In the genomic region with DNA sequence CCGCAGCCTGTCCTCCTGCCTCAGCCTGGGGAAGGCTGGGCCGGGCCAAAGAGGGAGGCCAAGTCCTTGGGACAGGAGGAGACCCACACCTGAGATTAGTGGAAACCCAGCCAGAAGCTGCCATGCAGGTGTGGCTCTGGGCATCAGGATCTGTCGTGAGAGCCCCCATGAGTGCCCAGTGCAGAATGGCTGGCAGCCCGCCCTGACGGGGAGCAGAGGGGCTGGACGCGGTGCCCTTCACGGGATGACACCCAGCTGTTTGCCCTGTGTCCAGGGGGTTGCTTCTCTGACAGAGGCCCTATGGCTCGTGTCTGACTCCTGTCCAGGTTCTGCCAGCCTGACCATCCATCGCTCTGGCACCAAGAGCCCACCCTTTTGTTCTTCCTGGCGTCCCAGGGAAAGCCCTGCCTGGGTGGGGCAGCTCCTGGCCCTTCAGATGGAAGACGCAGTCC, we compare ENCODE assay signal across 11 cellular contexts. TPM values are rescaled to one million over a fixed set of nuclear protein-coding genes. Genes with fewer than 3 reads are reported as not detected.
DNase-seq lines count a peak whose midpoint lies in the region; ATAC-seq and TF ChIP-seq lines count a peak whose summit lies in the region.
"Had no signal": no experiment of that assay in that cellular context is flagged by ENCODE, and none has a peak within 500 bp of the region (broad histone marks: within the 10 kb centered on the region; RNA-seq: fewer than 3 reads in every experiment).

No MANE protein-coding gene starts in this region.

- CTCF ChIA-PET in activated B cell treated with CpG ODN at 0.5 μM for 24 hours (lab: Charles Lee) = no interaction called here

- peaks cover 43% of the 10 kb centered on the region for H3K36me3 Mint-ChIP-seq in activated B cell treated with CpG ODN at 0.5 μM for 24 hours (ENCODE audit: low read depth)
- H3K36me3 Mint-ChIP-seq: activated naive CD8-positive, alpha-beta T cell had no signal

- ATAC-seq in activated B cell treated with CpG ODN at 0.5 μM for 24 hours (ENCODE audit: low read depth) (no peak), lower lobe of right lung (no peak), HG02759 (IDR thresholded peaks at IDR 0.05; ENCODE audit: unreplicated experiment) (no peak), HG03139 (IDR thresholded peaks at IDR 0.05; ENCODE audit: unreplicated experiment) (no peak)

- H3K9me3 ChIP-seq in BLaER1 treated with 17β-estradiol and CSF1 and Interleukin-3, amounts not matched to agents 10 nM and 100 nM (replicated peaks in 1 of 11) = no peaks in the 10 kb centered on the region
- no peaks in the 10 kb centered on the region for H3K9me3 ChIP-seq in lower lobe of right lung

- peaks cover 75 to 100% (median 89%) of the 10 kb centered on the region in 10 experiments for H3K4me1 ChIP-seq in BLaER1 treated with 17β-estradiol and CSF1 and Interleukin-3, amounts not matched to agents 10 nM and 100 nM
- peaks cover 68% of the 10 kb centered on the region for H3K4me1 ChIP-seq in lower lobe of right lung

- DNase-seq in activated B cell treated with CpG ODN at 0.5 μM for 24 hours = no peak
- DNase-seq in lower lobe of right lung = no peak
- no peak for DNase-seq in globus pallidus (ENCODE audit: low spot score)
- DNase-seq: activated CD4-positive, alpha-beta memory T cell treated with anti-CD3 and anti-CD28 coated beads, Interleukin-2, amount 10 ng/mL, durations not matched to agents 7 days and 5 days; effector memory CD4-positive, alpha-beta T cell; NCI-H510A had no signal

- TF ChIP-seq CTCF in activated B cell treated with CpG ODN at 0.5 μM for 24 hours (IDR thresholded peaks at IDR 0.05) (no peak), lower lobe of right lung (IDR thresholded peaks at IDR 0.05) (no peak)

- no peak overlapping the region for H3K4me3 ChIP-seq in BLaER1 treated with 17β-estradiol and CSF1 and Interleukin-3, amounts not matched to agents 10 nM and 100 nM
- H3K4me3 ChIP-seq in lower lobe of right lung = no peak overlapping the region

- H3K27ac ChIP-seq in BLaER1 treated with 17β-estradiol and CSF1 and Interleukin-3, amounts not matched to agents 10 nM and 100 nM = peak overlapping the region in 7 of 11 experiments; percentile 2 to 54 (median 23); a peak in 6 of 22 replicates
- peak overlapping the region; percentile 20 for H3K27ac ChIP-seq in lower lobe of right lung

- no peak overlapping the region for H3K4me3 Mint-ChIP-seq in activated B cell treated with CpG ODN at 0.5 μM for 24 hours
- H3K4me3 Mint-ChIP-seq: activated CD4-positive, alpha-beta memory T cell treated with anti-CD3 and anti-CD28 coated beads, Interleukin-2, amount 10 ng/mL, durations not matched to agents 7 days and 5 days; activated naive CD8-positive, alpha-beta T cell had no signal

- no peaks in the 10 kb centered on the region for H3K27me3 ChIP-seq in BLaER1 treated with 17β-estradiol and CSF1 and Interleukin-3, amounts not matched to agents 10 nM and 100 nM
- H3K27me3 ChIP-seq in lower lobe of right lung (ENCODE audit: low read depth) = no peaks in the 10 kb centered on the region

- POLR2A ChIA-PET in activated B cell treated with CpG ODN at 0.5 μM for 24 hours (lab: Charles Lee) = interaction anchor here (0.9 to 1.1 kb wide), 2 partner anchors 14 to 102 kb away, joined by 4 read pairs; no protein-coding TSS in a partner anchor

- H3K9ac ChIP-seq in BLaER1 treated with 17β-estradiol and CSF1 and Interleukin-3, amounts not matched to agents 10 nM and 100 nM = peak overlapping the region in 10 of 11 experiments; percentile 11 to 61 (median 31); a peak in 12 of 22 replicates

- peaks cover 68 to 100% (median 87%) of the 10 kb centered on the region in 11 experiments for H4K20me1 ChIP-seq in BLaER1 treated with 17β-estradiol and CSF1 and Interleukin-3, amounts not matched to agents 10 nM and 100 nM

- H3K4me2 ChIP-seq in BLaER1 treated with 17β-estradiol and CSF1 and Interleukin-3, amounts not matched to agents 10 nM and 100 nM = peak overlapping the region in 10 of 11 experiments; percentile 58 to 100 (median 82); a peak in 16 of 22 replicates

- H3K27ac Mint-ChIP-seq in activated B cell treated with CpG ODN at 0.5 μM for 24 hours = peak overlapping the region; percentile 56
- H3K27ac Mint-ChIP-seq: activated CD4-positive, alpha-beta memory T cell treated with anti-CD3 and anti-CD28 coated beads, Interleukin-2, amount 10 ng/mL, durations not matched to agents 7 days and 5 days; activated naive CD8-positive, alpha-beta T cell had no signal

- peaks cover 50 to 85% (median 61%) of the 10 kb centered on the region in 11 experiments for H3K36me3 ChIP-seq in BLaER1 treated with 17β-estradiol and CSF1 and Interleukin-3, amounts not matched to agents 10 nM and 100 nM
- H3K36me3 ChIP-seq in lower lobe of right lung = peaks cover 54% of the 10 kb centered on the region

- peaks cover 34% of the 10 kb centered on the region for H3K4me1 Mint-ChIP-seq in activated B cell treated with CpG ODN at 0.5 μM for 24 hours

- H3K9me3 Mint-ChIP-seq in activated B cell treated with CpG ODN at 0.5 μM for 24 hours = no peaks in the 10 kb centered on the region
- H3K9me3 Mint-ChIP-seq: activated CD4-positive, alpha-beta memory T cell treated with anti-CD3 and anti-CD28 coated beads, Interleukin-2, amount 10 ng/mL, durations not matched to agents 7 days and 5 days had no signal

- intact Hi-C loops in activated B cell treated with CpG ODN at 0.5 μM for 24 hours (cut with micrococcal nuclease) (no loop called here), lower lobe of right lung (cut with DNase I) (no loop called here)

- H3K27me3 Mint-ChIP-seq in activated B cell treated with CpG ODN at 0.5 μM for 24 hours = peaks cover under 1% of the 10 kb centered on the region

RNA-seq across cellular contexts. Expression of a gene that starts 8.5 kb away (rescaled TPM):
- 1.5 and 2.2 TPM in 2 replicates for total RNA-seq in activated B cell treated with CpG ODN at 0.5 μM for 24 hours
- total RNA-seq in lower lobe of right lung = 15.1 TPM

RNA-seq across cellular contexts. Expression of a gene that starts 21.8 kb away (rescaled TPM):
- total RNA-seq in activated B cell treated with CpG ODN at 0.5 μM for 24 hours = 13.7 and 15.9 TPM in 2 replicates
- 2.5 TPM for total RNA-seq in lower lobe of right lung
- total RNA-seq: activated CD4-positive, alpha-beta memory T cell treated with anti-CD3 and anti-CD28 coated beads, Interleukin-2, amount 10 ng/mL, durations not matched to agents 7 days and 5 days had no signal

RNA-seq across cellular contexts. Expression of a gene that starts 27.4 kb away (rescaled TPM):
- total RNA-seq in activated B cell treated with CpG ODN at 0.5 μM for 24 hours (not detected in 2 replicates), lower lobe of right lung (2.9 TPM)

RNA-seq across cellular contexts. Expression of a gene that starts 33.7 kb away (rescaled TPM):
- total RNA-seq in activated B cell treated with CpG ODN at 0.5 μM for 24 hours (16.6 and 17.1 TPM in 2 replicates), lower lobe of right lung (106 TPM)

RNA-seq across cellular contexts. Expression of a gene that starts 37.1 kb away (rescaled TPM):
- 5.3 and 6.9 TPM in 2 replicates for total RNA-seq in activated B cell treated with CpG ODN at 0.5 μM for 24 hours
- not detected for total RNA-seq in lower lobe of right lung
- total RNA-seq: activated CD4-positive, alpha-beta memory T cell treated with anti-CD3 and anti-CD28 coated beads, Interleukin-2, amount 10 ng/mL, durations not matched to agents 7 days and 5 days; subcutaneous adipose tissue had no signal
